ENCODE assay signal across 14 cellular contexts in the genomic region with DNA sequence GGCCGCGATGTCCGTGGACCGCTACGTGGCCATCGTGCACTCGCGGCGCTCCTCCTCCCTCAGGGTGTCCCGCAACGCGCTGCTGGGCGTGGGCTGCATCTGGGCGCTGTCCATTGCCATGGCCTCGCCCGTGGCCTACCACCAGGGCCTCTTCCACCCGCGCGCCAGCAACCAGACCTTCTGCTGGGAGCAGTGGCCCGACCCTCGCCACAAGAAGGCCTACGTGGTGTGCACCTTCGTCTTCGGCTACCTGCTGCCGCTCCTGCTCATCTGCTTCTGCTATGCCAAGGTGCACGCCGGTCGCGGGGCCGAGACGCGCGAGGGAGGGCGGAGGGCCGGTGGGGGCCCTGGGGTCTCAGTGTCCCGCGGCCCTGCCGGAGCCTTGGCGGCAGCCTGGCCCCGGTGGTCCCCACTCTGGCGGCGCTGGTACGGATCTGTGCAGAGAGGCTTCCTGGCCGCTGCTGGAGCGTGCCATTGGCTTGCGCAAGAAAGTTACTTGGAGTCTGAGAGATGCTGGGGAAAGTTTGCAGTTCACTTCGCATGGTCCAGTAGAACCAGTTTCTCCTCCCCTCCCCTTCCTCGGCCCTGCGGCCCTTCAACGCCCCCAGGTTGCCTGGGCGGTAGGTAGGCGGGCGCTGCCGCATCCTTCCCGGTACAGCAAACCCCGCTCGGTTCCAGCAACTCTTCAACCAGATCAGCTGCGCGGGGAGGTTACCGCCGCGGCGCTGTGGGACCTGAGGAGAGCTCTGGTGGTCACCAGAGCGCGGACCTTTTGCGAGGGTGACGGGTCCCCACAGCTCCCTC. TPM values are rescaled to one million over a fixed set of nuclear protein-coding genes. Genes with fewer than 3 reads are reported as not detected.
DNase-seq lines count a peak whose midpoint lies in the region; ATAC-seq and TF ChIP-seq lines count a peak whose summit lies in the region.
"Had no signal": no experiment of that assay in that cellular context is flagged by ENCODE, and none has a peak within 500 bp of the region (broad histone marks: within the 10 kb centered on the region; RNA-seq: fewer than 3 reads in every experiment).

No MANE protein-coding gene starts in this region.

- peaks cover 2% of the 10 kb centered on the region for H3K9me3 Mint-ChIP-seq in activated CD8-positive, alpha-beta memory T cell treated with anti-CD3 and anti-CD28 coated beads, Interleukin-2, amount 10 ng/mL, durations not matched to agents 7 days and 5 days (ENCODE audit: low read depth)
- peaks cover 10% of the 10 kb centered on the region for H3K9me3 Mint-ChIP-seq in activated naive CD8-positive, alpha-beta T cell treated with anti-CD3 and anti-CD28 coated beads for 36 hours
- peaks cover 0 to 14% of the 10 kb centered on the region in 2 donors for H3K9me3 Mint-ChIP-seq in stimulated activated naive CD8-positive, alpha-beta T cell treated with anti-CD3 and anti-CD28 coated beads, Interleukin-15, amount 100 ng/mL, for 72 hours
- peaks cover 26% of the 10 kb centered on the region for H3K9me3 Mint-ChIP-seq in HFFc6

- CTCF ChIA-PET in activated CD8-positive, alpha-beta memory T cell treated with anti-CD3 and anti-CD28 coated beads, Interleukin-2, amount 10 ng/mL, durations not matched to agents 7 days and 5 days (lab: Charles Lee) = no interaction called here

- peaks cover 13% of the 10 kb centered on the region for H3K4me1 Mint-ChIP-seq in activated CD8-positive, alpha-beta memory T cell treated with anti-CD3 and anti-CD28 coated beads, Interleukin-2, amount 10 ng/mL, durations not matched to agents 7 days and 5 days
- H3K4me1 Mint-ChIP-seq in activated naive CD8-positive, alpha-beta T cell treated with anti-CD3 and anti-CD28 coated beads for 36 hours = peaks cover 10% of the 10 kb centered on the region
- peaks cover 14% of the 10 kb centered on the region for H3K4me1 Mint-ChIP-seq in stimulated activated naive CD8-positive, alpha-beta T cell treated with anti-CD3 and anti-CD28 coated beads, Interleukin-15, amount 100 ng/mL, for 72 hours
- peaks cover 5% of the 10 kb centered on the region; the same call in 1 of the 2 replicates for H3K4me1 Mint-ChIP-seq in HFFc6 (ENCODE audit: low read depth)

- peaks cover 87% of the 10 kb centered on the region for H3K27me3 Mint-ChIP-seq in activated CD8-positive, alpha-beta memory T cell treated with anti-CD3 and anti-CD28 coated beads, Interleukin-2, amount 10 ng/mL, durations not matched to agents 7 days and 5 days
- H3K27me3 Mint-ChIP-seq in activated naive CD8-positive, alpha-beta T cell treated with anti-CD3 and anti-CD28 coated beads for 36 hours = peaks cover 74% of the 10 kb centered on the region
- H3K27me3 Mint-ChIP-seq in stimulated activated naive CD8-positive, alpha-beta T cell treated with anti-CD3 and anti-CD28 coated beads, Interleukin-15, amount 100 ng/mL, for 72 hours = peaks cover 95% of the 10 kb centered on the region
- H3K27me3 Mint-ChIP-seq in HFFc6 (ENCODE audit: insufficient read depth) = peaks cover 9% of the 10 kb centered on the region; the same call in 1 of the 2 replicates

- H3K36me3 Mint-ChIP-seq in activated CD8-positive, alpha-beta memory T cell treated with anti-CD3 and anti-CD28 coated beads, Interleukin-2, amount 10 ng/mL, durations not matched to agents 7 days and 5 days = peaks cover 2% of the 10 kb centered on the region
- H3K36me3 Mint-ChIP-seq in activated naive CD8-positive, alpha-beta T cell treated with anti-CD3 and anti-CD28 coated beads for 36 hours = peaks cover 1% of the 10 kb centered on the region
- no peaks in the 10 kb centered on the region for H3K36me3 Mint-ChIP-seq in HFFc6 (ENCODE audit: low read depth)

- no peak for TF ChIP-seq CTCF in HFFc6 (IDR thresholded peaks at IDR 0.05)

- DNase-seq in activated CD8-positive, alpha-beta memory T cell treated with anti-CD3 and anti-CD28 coated beads, Interleukin-2, amount 10 ng/mL, durations not matched to agents 7 days and 5 days = no peak
- DNase-seq in activated CD8-positive, alpha-beta memory T cell treated with anti-CD3 and anti-CD28 coated beads, Interleukin-2, amount 50 U/mL, for 48 hours = no peak
- DNase-seq in activated naive CD8-positive, alpha-beta T cell treated with anti-CD3 and anti-CD28 coated beads for 36 hours = no peak
- DNase-seq in iPS-NIHi7 (ENCODE audit: extremely low spot score) (peak; percentile 45), HFFc6 (no peak)
- no peak for DNase-seq in stimulated activated naive CD8-positive, alpha-beta T cell treated with anti-CD3 and anti-CD28 coated beads, Interleukin-15, amount 100 ng/mL, for 72 hours
- DNase-seq: midbrain, NCI-H1694 had no signal

- H3K4me3 Mint-ChIP-seq in activated CD8-positive, alpha-beta memory T cell treated with anti-CD3 and anti-CD28 coated beads, Interleukin-2, amount 10 ng/mL, durations not matched to agents 7 days and 5 days = peak overlapping the region; percentile 23
- peak overlapping the region; percentile 60 for H3K4me3 Mint-ChIP-seq in activated naive CD8-positive, alpha-beta T cell treated with anti-CD3 and anti-CD28 coated beads for 36 hours
- peak overlapping the region; percentile 65 for H3K4me3 Mint-ChIP-seq in stimulated activated naive CD8-positive, alpha-beta T cell treated with anti-CD3 and anti-CD28 coated beads, Interleukin-15, amount 100 ng/mL, for 72 hours
- H3K4me3 Mint-ChIP-seq in HFFc6 = no peak overlapping the region

- no peak for ATAC-seq in activated CD8-positive, alpha-beta memory T cell treated with anti-CD3 and anti-CD28 coated beads, Interleukin-2, amount 10 ng/mL, durations not matched to agents 7 days and 5 days
- ATAC-seq in stimulated activated naive CD8-positive, alpha-beta T cell treated with anti-CD3 and anti-CD28 coated beads, Interleukin-15, amount 100 ng/mL, for 72 hours = peak; percentile 39
- ATAC-seq in HG03457 (IDR thresholded peaks at IDR 0.05; ENCODE audit: unreplicated experiment) = no peak
- ATAC-seq in GM19351 (IDR thresholded peaks at IDR 0.05; ENCODE audit: unreplicated experiment) = no peak
- ATAC-seq: activated CD4-positive, CD25-positive, alpha-beta regulatory T cell treated with anti-CD3 and anti-CD28 coated beads, Interleukin-2, amount 50 U/mL, for 24 hours; Panc1 had no signal

- no peak overlapping the region for H3K27ac Mint-ChIP-seq in activated CD8-positive, alpha-beta memory T cell treated with anti-CD3 and anti-CD28 coated beads, Interleukin-2, amount 10 ng/mL, durations not matched to agents 7 days and 5 days
- no peak overlapping the region for H3K27ac Mint-ChIP-seq in activated naive CD8-positive, alpha-beta T cell treated with anti-CD3 and anti-CD28 coated beads for 36 hours
- no peak overlapping the region for H3K27ac Mint-ChIP-seq in stimulated activated naive CD8-positive, alpha-beta T cell treated with anti-CD3 and anti-CD28 coated beads, Interleukin-15, amount 100 ng/mL, for 72 hours
- H3K27ac Mint-ChIP-seq in HFFc6 = no peak overlapping the region

RNA-seq across cellular contexts. Expression of gene GALR1, which starts 1.5 kb away (rescaled TPM):
- total RNA-seq in activated CD8-positive, alpha-beta memory T cell treated with anti-CD3 and anti-CD28 coated beads, Interleukin-2, amount 10 ng/mL, durations not matched to agents 7 days and 5 days = not detected
- not detected for total RNA-seq in activated naive CD8-positive, alpha-beta T cell treated with anti-CD3 and anti-CD28 coated beads for 36 hours
- total RNA-seq in HFFc6 (2021; fragmentation: NEBNext Ultra II Directional; extraction: Animal tissue kit (Norgen Biotek cat#: 25700)) = not detected
- total RNA-seq: HT-29, smooth muscle cell had no signal
